ENCODE assay signal across 29 cellular contexts in the genomic region with DNA sequence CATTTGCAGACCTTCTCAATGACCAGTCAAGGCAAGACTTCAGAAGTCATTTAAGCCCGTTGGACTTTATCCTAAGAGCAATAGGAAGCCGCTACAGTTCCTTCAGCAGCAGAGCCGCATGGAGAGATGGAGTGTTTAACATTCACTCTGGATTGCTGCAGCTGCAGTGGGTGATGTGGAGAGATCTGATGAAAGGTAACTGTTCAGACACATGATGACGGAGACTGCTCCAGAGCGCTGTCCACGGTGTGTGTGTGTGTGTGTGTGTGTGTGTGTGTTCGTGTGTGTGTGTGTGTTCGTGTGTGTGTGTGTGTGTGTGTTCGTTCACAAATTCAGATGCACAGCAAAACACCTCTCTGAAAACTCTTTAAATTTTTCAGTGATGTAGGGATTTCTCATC.
"Had no signal": no experiment of that assay in that cellular context is flagged by ENCODE, and none has a peak within 500 bp of the region (broad histone marks: within the 10 kb centered on the region; RNA-seq: fewer than 3 reads in every experiment).

No MANE protein-coding gene starts in this region.

- H3K9me3 Mint-ChIP-seq: central memory CD8-positive, alpha-beta T cell had no signal

- H3K36me3 ChIP-seq: Peyer's patch, SJSA1, WERI-Rb-1 had no signal

- H3K27me3 ChIP-seq: Peyer's patch, SJSA1 had no signal

- H3K4me1 ChIP-seq: Peyer's patch, SJSA1 had no signal

- FAIRE-seq: astrocyte had no signal

- H3K4me1 Mint-ChIP-seq: activated CD4-positive, alpha-beta memory T cell treated with anti-CD3 and anti-CD28 coated beads, Interleukin-2, amount 10 ng/mL, durations not matched to agents 7 days and 5 days; activated CD4-positive, alpha-beta T cell treated with anti-CD3 and anti-CD28 coated beads for 36 hours; activated T-helper 17 cell treated with anti-CD3 and anti-CD28 coated beads, Interleukin-2, amount 50 U/mL, for 72 hours; brain; central memory CD8-positive, alpha-beta T cell had no signal

- H3K36me3 Mint-ChIP-seq: activated naive CD8-positive, alpha-beta T cell; brain had no signal

- H3K4me3 ChIP-seq: Peyer's patch, SJSA1 had no signal

- DNase-seq: activated CD4-positive, alpha-beta memory T cell treated with anti-CD3 and anti-CD28 coated beads, Interleukin-2, amount 10 ng/mL, durations not matched to agents 7 days and 5 days; activated CD4-positive, alpha-beta T cell treated with anti-CD3 and anti-CD28 coated beads for 36 hours; activated CD4-positive, alpha-beta T cell treated with anti-CD3 and anti-CD28 coated beads, Interleukin-2, amount 50 U/mL, for 1 hour; activated gamma-delta T cell; activated naive CD4-positive, alpha-beta T cell treated with anti-CD3 and anti-CD28 coated beads for 36 hours; activated T-cell treated with anti-CD3 and anti-CD28 coated beads for 4 hours; activated T-cell treated with anti-CD3 and anti-CD28 coated beads, Interleukin-2, amount 50 U/mL, for 48 hours; amygdala; Kasumi-1; NCI-H1105 treated with DMSO at 0.1 percent for 48 hours; NCI-H1436 treated with DMSO at 0.1 percent for 48 hours; NCI-H187; NCI-H2081; NCI-H2171; NCI-H2227 treated with DMSO at 0.1 percent for 48 hours; NCI-H446 treated with DMSO at 0.1 percent for 48 hours; NCI-H524 treated with DMSO at 0.1 percent for 48 hours; NCI-H748 treated with DMSO at 0.1 percent for 48 hours; Peyer's patch; SHP77; T-helper 1 cell; WERI-Rb-1 had no signal

- H3K27ac Mint-ChIP-seq: activated CD4-positive, alpha-beta memory T cell treated with anti-CD3 and anti-CD28 coated beads, Interleukin-2, amount 10 ng/mL, durations not matched to agents 7 days and 5 days; activated CD4-positive, alpha-beta T cell treated with anti-CD3 and anti-CD28 coated beads for 36 hours; activated naive CD4-positive, alpha-beta T cell treated with anti-CD3 and anti-CD28 coated beads for 36 hours; activated naive CD8-positive, alpha-beta T cell; activated T-helper 17 cell treated with anti-CD3 and anti-CD28 coated beads, Interleukin-2, amount 50 U/mL, for 72 hours; brain had no signal

- H3K27ac ChIP-seq: Peyer's patch, RWPE1, SJSA1, WERI-Rb-1 had no signal

- H3K4me3 Mint-ChIP-seq: activated CD4-positive, alpha-beta memory T cell treated with anti-CD3 and anti-CD28 coated beads, Interleukin-2, amount 10 ng/mL, durations not matched to agents 7 days and 5 days; activated CD4-positive, alpha-beta T cell treated with anti-CD3 and anti-CD28 coated beads for 36 hours; activated naive CD4-positive, alpha-beta T cell treated with anti-CD3 and anti-CD28 coated beads for 36 hours; activated naive CD8-positive, alpha-beta T cell; activated T-helper 17 cell treated with anti-CD3 and anti-CD28 coated beads, Interleukin-2, amount 50 U/mL, for 72 hours; brain; central memory CD8-positive, alpha-beta T cell had no signal

- ATAC-seq: activated CD4-positive, alpha-beta T cell treated with anti-CD3 and anti-CD28 coated beads for 36 hours; activated T-helper 17 cell treated with anti-CD3 and anti-CD28 coated beads, Interleukin-2, amount 50 U/mL, for 72 hours had no signal

- H3K9me3 ChIP-seq: SJSA1 had no signal

- H3K27me3 Mint-ChIP-seq: activated CD4-positive, alpha-beta memory T cell treated with anti-CD3 and anti-CD28 coated beads, Interleukin-2, amount 10 ng/mL, durations not matched to agents 7 days and 5 days; activated CD4-positive, alpha-beta T cell treated with anti-CD3 and anti-CD28 coated beads for 36 hours; activated naive CD8-positive, alpha-beta T cell; activated T-helper 17 cell treated with anti-CD3 and anti-CD28 coated beads, Interleukin-2, amount 50 U/mL, for 72 hours; central memory CD8-positive, alpha-beta T cell had no signal
